ENCODE assay signal across 1 cellular context in the genomic region with DNA sequence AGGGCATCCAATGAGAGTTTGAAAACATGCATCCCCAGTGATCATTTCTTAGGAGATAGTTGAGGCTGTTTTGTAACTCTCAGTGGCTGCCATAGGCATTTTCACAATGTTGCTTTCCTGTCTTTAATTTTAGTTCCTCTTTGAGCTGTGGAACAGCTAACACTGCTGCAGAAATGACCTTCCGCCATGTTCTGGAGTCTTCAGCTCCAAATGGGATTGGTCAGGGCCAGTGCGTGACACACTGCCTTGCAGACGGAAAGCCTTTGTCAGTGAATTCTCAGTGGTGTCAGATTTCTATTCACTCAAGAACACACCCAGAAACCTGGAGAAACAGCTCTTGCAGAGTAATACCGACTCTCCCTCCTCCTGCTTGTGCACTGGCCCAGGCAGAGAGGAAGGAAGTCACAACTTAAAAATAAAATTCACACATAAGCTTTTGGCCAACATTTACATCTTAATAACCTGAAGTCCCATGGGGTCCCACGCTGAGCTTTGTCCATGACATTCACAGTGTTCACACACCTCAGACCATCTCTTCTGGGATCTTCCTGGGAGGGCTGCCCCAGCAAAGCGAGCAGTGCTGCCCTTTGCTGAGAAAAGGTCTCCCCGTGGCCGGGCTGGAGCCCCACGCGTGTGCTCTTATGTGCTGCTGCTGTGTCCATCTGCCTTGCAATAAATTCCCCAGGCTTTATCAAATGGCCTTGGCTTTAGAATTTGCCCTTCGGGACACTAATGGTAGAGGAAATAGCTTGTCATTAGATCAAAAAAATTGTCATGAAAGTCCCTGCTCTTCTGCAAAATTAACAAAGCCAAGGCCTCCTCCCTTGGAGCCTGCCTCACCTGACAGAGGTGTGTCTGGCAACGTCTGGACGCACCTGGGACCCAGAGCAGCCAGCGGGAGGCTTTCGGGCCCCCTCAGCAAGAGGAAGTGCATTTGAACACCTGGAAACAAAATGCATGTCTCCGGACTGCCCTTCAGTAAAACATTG.
TF ChIP-seq lines count a peak whose summit lies in the region.

No MANE protein-coding gene starts in this region.

TF ChIP-seq in K562, 482 proteins besides CTCF, POLR2A, EP300 and RAD21 (continued from another document):
- TF ChIP-seq, protein P1, sequence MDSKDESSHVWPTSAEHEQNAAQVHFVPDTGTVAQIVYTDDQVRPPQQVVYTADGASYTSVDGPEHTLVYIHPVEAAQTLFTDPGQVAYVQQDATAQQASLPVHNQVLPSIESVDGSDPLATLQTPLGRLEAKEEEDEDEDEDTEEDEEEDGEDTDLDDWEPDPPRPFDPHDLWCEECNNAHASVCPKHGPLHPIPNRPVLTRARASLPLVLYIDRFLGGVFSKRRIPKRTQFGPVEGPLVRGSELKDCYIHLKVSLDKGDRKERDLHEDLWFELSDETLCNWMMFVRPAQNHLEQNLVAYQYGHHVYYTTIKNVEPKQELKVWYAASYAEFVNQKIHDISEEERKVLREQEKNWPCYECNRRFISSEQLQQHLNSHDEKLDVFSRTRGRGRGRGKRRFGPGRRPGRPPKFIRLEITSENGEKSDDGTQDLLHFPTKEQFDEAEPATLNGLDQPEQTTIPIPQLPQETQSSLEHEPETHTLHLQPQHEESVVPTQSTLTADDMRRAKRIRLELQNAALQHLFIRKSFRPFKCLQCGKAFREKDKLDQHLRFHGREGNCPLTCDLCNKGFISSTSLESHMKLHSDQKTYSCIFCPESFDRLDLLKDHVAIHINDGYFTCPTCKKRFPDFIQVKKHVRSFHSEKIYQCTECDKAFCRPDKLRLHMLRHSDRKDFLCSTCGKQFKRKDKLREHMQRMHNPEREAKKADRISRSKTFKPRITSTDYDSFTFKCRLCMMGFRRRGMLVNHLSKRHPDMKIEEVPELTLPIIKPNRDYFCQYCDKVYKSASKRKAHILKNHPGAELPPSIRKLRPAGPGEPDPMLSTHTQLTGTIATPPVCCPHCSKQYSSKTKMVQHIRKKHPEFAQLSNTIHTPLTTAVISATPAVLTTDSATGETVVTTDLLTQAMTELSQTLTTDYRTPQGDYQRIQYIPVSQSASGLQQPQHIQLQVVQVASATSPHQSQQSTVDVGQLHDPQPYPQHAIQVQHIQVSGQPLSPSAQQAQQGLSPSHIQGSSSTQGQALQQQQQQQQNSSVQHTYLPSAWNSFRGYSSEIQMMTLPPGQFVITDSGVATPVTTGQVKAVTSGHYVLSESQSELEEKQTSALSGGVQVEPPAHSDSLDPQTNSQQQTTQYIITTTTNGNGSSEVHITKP (IDR thresholded peaks at IDR 0.05; ENCODE audit: partially characterized antibody) = peak; percentile 36
- TF ChIP-seq SMARCB1 (IDR thresholded peaks at IDR 0.05; ENCODE audit: insufficient read length, low read depth) = no peak
- peak; percentile 49 for TF ChIP-seq KDM5B (IDR thresholded peaks at IDR 0.05; ENCODE audit: insufficient replicate concordance, low read depth, low read length)
- no peak for TF ChIP-seq CEBPB (tag; IDR thresholded peaks at IDR 0.05)
- TF ChIP-seq, protein P2, sequence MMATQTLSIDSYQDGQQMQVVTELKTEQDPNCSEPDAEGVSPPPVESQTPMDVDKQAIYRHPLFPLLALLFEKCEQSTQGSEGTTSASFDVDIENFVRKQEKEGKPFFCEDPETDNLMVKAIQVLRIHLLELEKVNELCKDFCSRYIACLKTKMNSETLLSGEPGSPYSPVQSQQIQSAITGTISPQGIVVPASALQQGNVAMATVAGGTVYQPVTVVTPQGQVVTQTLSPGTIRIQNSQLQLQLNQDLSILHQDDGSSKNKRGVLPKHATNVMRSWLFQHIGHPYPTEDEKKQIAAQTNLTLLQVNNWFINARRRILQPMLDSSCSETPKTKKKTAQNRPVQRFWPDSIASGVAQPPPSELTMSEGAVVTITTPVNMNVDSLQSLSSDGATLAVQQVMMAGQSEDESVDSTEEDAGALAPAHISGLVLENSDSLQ (IDR thresholded peaks at IDR 0.05) = peak; percentile 48; the same call in 1 of the 2 replicates
- peak; percentile 31 for TF ChIP-seq POLR2B (IDR thresholded peaks at IDR 0.05; ENCODE audit: low read depth, partially characterized antibody)
- no peak for TF ChIP-seq PYGO2 (tag; IDR thresholded peaks at IDR 0.05)
- TF ChIP-seq MCM2 (IDR thresholded peaks at IDR 0.05; ENCODE audit: low read depth) = no peak
- TF ChIP-seq TRIM24 (IDR thresholded peaks at IDR 0.05) = no peak
- no peak for TF ChIP-seq CBX1 (IDR thresholded peaks at IDR 0.05; ENCODE audit: low read depth)
- peak; percentile 27 for TF ChIP-seq RBBP5 (IDR thresholded peaks at IDR 0.05; ENCODE audit: borderline replicate concordance, insufficient read depth, low read length, poor library complexity, severe bottlenecking)
- peak; percentile 35; the same call in 1 of the 2 replicates for TF ChIP-seq SPI1 (IDR thresholded peaks at IDR 0.05; ENCODE audit: borderline replicate concordance, low read depth, low read length)
- no peak for TF ChIP-seq ZKSCAN1 (IDR thresholded peaks at IDR 0.05; ENCODE audit: low read depth, low read length)
- no peak for TF ChIP-seq POU5F1 (IDR thresholded peaks at IDR 0.05; ENCODE audit: borderline replicate concordance, low read depth, low read length, partially characterized antibody)
- peak; percentile 74; the same call in 1 of the 2 replicates for TF ChIP-seq ZNF263 (CRISPR knock-in tag; IDR thresholded peaks at IDR 0.05; ENCODE audit: borderline replicate concordance)
- TF ChIP-seq ZKSCAN8 (CRISPR knock-in tag; IDR thresholded peaks at IDR 0.05) = no peak
- TF ChIP-seq TBP (optimal IDR thresholded peaks at IDR 0.05; ENCODE audit: low read depth, low read length) = peak; percentile 47
- TF ChIP-seq YY1 (IDR thresholded peaks at IDR 0.05; ENCODE audit: borderline replicate concordance in 1 of 3, control insufficient read depth in 1 of 3, extremely low read depth in 1 of 3, insufficient read depth in 3 of 3, insufficient read length in 1 of 3, insufficient replicate concordance in 2 of 3, low read depth in 1 of 3, low read length in 2 of 3) = peak in 2 of 3 experiments; percentile 69 to 75
- TF ChIP-seq JUND (IDR thresholded peaks at IDR 0.05; ENCODE audit: borderline replicate concordance, low read depth, low read length) = no peak
- TF ChIP-seq JUND (tag; IDR thresholded peaks at IDR 0.05; ENCODE audit: borderline replicate concordance, low read depth, low read length) = peak; percentile 11; the same call in 1 of the 3 replicates
TF ChIP-seq in K562: peak in this region for 24.
